ENCODE assay signal across 25 cellular contexts in genomic region chr2:8666581-8666980, GRCh38.
"Had no signal": no experiment of that assay in that cellular context is flagged by ENCODE, and none has a peak within 500 bp of the region (broad histone marks: within the 10 kb centered on the region; RNA-seq: fewer than 3 reads in every experiment).

No MANE protein-coding gene starts in this region.

- H3K4me3 Mint-ChIP-seq: activated CD4-positive, alpha-beta memory T cell treated with anti-CD3 and anti-CD28 coated beads for 36 hours; activated CD4-positive, alpha-beta T cell treated with anti-CD3 and anti-CD28 coated beads for 36 hours; activated CD4-positive, alpha-beta T cell treated with anti-CD3 and anti-CD28 coated beads, Interleukin-2, amount 10 ng/mL, durations not matched to agents 24 days and 14 days; activated CD8-positive, alpha-beta T cell treated with anti-CD3 and anti-CD28 coated beads, Interleukin-2, amount 10 ng/mL, durations not matched to agents 7 days and 5 days; activated naive CD4-positive, alpha-beta T cell treated with anti-CD3 and anti-CD28 coated beads for 36 hours; activated naive CD4-positive, alpha-beta T cell treated with anti-CD3 and anti-CD28 coated beads, Interleukin-2, amount 50 U/mL, for 24 hours; activated naive CD8-positive, alpha-beta T cell treated with anti-CD3 and anti-CD28 coated beads for 36 hours; activated naive CD8-positive, alpha-beta T cell treated with anti-CD3 and anti-CD28 coated beads, Interleukin-2, amount 50 U/mL, for 24 hours; activated T-cell treated with anti-CD3 and anti-CD28 coated beads, Interleukin-2, amount 50 U/mL, for 4 hours; activated T-helper 17 cell treated with anti-CD3 and anti-CD28 coated beads, Interleukin-2, amount 50 U/mL, for 72 hours; endodermal cell had no signal

- H3K36me3 ChIP-seq: adrenal gland, gastrocnemius medialis had no signal

- H3K9me3 Mint-ChIP-seq: activated CD4-positive, alpha-beta memory T cell treated with anti-CD3 and anti-CD28 coated beads for 36 hours; activated CD4-positive, alpha-beta T cell treated with anti-CD3 and anti-CD28 coated beads, Interleukin-2, amount 10 ng/mL, durations not matched to agents 24 days and 14 days; activated naive CD4-positive, alpha-beta T cell treated with anti-CD3 and anti-CD28 coated beads for 36 hours; activated naive CD4-positive, alpha-beta T cell treated with anti-CD3 and anti-CD28 coated beads, Interleukin-2, amount 50 U/mL, for 24 hours; activated naive CD8-positive, alpha-beta T cell treated with anti-CD3 and anti-CD28 coated beads for 36 hours; activated naive CD8-positive, alpha-beta T cell treated with anti-CD3 and anti-CD28 coated beads, Interleukin-2, amount 50 U/mL, for 24 hours; activated T-cell treated with anti-CD3 and anti-CD28 coated beads, Interleukin-2, amount 50 U/mL, for 4 hours; activated T-helper 17 cell treated with anti-CD3 and anti-CD28 coated beads, Interleukin-2, amount 50 U/mL, for 72 hours; endodermal cell had no signal

- ATAC-seq: activated CD4-positive, alpha-beta T cell treated with anti-CD3 and anti-CD28 coated beads for 36 hours; activated CD8-positive, alpha-beta T cell treated with anti-CD3 and anti-CD28 coated beads, Interleukin-2, amount 10 ng/mL, durations not matched to agents 7 days and 5 days; activated naive CD8-positive, alpha-beta T cell treated with anti-CD3 and anti-CD28 coated beads, Interleukin-2, amount 50 U/mL, for 24 hours; activated T-cell treated with anti-CD3 and anti-CD28 coated beads, Interleukin-2, amount 50 U/mL, for 4 hours; activated T-helper 17 cell treated with anti-CD3 and anti-CD28 coated beads, Interleukin-2, amount 50 U/mL, for 72 hours; body of pancreas; esophagus mucosa; foreskin keratinocyte; gastrocnemius medialis had no signal

- H3K36me3 Mint-ChIP-seq: activated CD4-positive, alpha-beta memory T cell treated with anti-CD3 and anti-CD28 coated beads for 36 hours; activated naive CD4-positive, alpha-beta T cell treated with anti-CD3 and anti-CD28 coated beads, Interleukin-2, amount 50 U/mL, for 24 hours; activated naive CD8-positive, alpha-beta T cell treated with anti-CD3 and anti-CD28 coated beads for 36 hours had no signal

- H3K27me3 ChIP-seq: adrenal gland, body of pancreas, foreskin keratinocyte, gastrocnemius medialis had no signal

- H3K4me3 ChIP-seq: adrenal gland, body of pancreas, gastrocnemius medialis had no signal

- H3K27ac Mint-ChIP-seq: activated CD4-positive, alpha-beta memory T cell treated with anti-CD3 and anti-CD28 coated beads for 36 hours; activated CD4-positive, alpha-beta T cell treated with anti-CD3 and anti-CD28 coated beads for 36 hours; activated CD4-positive, alpha-beta T cell treated with anti-CD3 and anti-CD28 coated beads, Interleukin-2, amount 10 ng/mL, durations not matched to agents 24 days and 14 days; activated CD8-positive, alpha-beta T cell treated with anti-CD3 and anti-CD28 coated beads, Interleukin-2, amount 10 ng/mL, durations not matched to agents 7 days and 5 days; activated naive CD4-positive, alpha-beta T cell treated with anti-CD3 and anti-CD28 coated beads for 36 hours; activated naive CD4-positive, alpha-beta T cell treated with anti-CD3 and anti-CD28 coated beads, Interleukin-2, amount 50 U/mL, for 24 hours; activated naive CD8-positive, alpha-beta T cell treated with anti-CD3 and anti-CD28 coated beads for 36 hours; activated naive CD8-positive, alpha-beta T cell treated with anti-CD3 and anti-CD28 coated beads, Interleukin-2, amount 50 U/mL, for 24 hours; activated T-helper 17 cell treated with anti-CD3 and anti-CD28 coated beads, Interleukin-2, amount 50 U/mL, for 72 hours; endodermal cell had no signal

- H3K27ac ChIP-seq: adrenal gland, body of pancreas, foreskin keratinocyte, gastrocnemius medialis had no signal

- H3K4me1 ChIP-seq: foreskin keratinocyte had no signal

- DNase-seq: activated CD4-positive, alpha-beta memory T cell treated with anti-CD3 and anti-CD28 coated beads for 36 hours; activated CD4-positive, alpha-beta T cell treated with anti-CD3 and anti-CD28 coated beads for 36 hours; activated CD4-positive, alpha-beta T cell treated with anti-CD3 and anti-CD28 coated beads, Interleukin-2, amount 10 ng/mL, durations not matched to agents 24 days and 14 days; activated CD4-positive, CD25-positive, alpha-beta regulatory T cell; activated CD4-positive, CD25-positive, alpha-beta regulatory T cell treated with anti-CD3 and anti-CD28 coated beads, Interleukin-2, amount 50 U/mL, for 72 hours; activated CD8-positive, alpha-beta T cell treated with anti-CD3 and anti-CD28 coated beads, Interleukin-2, amount 10 ng/mL, durations not matched to agents 7 days and 5 days; activated effector memory CD4-positive, alpha-beta T cell treated with anti-CD3 and anti-CD28 coated beads, Interleukin-2, amount 50 U/mL, for 16 hours; activated naive CD4-positive, alpha-beta T cell treated with anti-CD3 and anti-CD28 coated beads for 36 hours; activated naive CD8-positive, alpha-beta T cell treated with anti-CD3 and anti-CD28 coated beads for 36 hours; activated naive CD8-positive, alpha-beta T cell treated with anti-CD3 and anti-CD28 coated beads, Interleukin-2, amount 50 U/mL, for 24 hours; activated T-cell treated with anti-CD3 and anti-CD28 coated beads, Interleukin-2, amount 50 U/mL, for 4 hours; amygdala; aorta; body of pancreas; caudate nucleus; effector memory CD4-positive, alpha-beta T cell; endodermal cell; foreskin keratinocyte; gastrocnemius medialis; glutamatergic neuron; T-helper 2 cell had no signal

- H3K9me3 ChIP-seq: adrenal gland, body of pancreas, gastrocnemius medialis had no signal
